8 cellular contexts compared by ENCODE assay signal in the genomic region with DNA sequence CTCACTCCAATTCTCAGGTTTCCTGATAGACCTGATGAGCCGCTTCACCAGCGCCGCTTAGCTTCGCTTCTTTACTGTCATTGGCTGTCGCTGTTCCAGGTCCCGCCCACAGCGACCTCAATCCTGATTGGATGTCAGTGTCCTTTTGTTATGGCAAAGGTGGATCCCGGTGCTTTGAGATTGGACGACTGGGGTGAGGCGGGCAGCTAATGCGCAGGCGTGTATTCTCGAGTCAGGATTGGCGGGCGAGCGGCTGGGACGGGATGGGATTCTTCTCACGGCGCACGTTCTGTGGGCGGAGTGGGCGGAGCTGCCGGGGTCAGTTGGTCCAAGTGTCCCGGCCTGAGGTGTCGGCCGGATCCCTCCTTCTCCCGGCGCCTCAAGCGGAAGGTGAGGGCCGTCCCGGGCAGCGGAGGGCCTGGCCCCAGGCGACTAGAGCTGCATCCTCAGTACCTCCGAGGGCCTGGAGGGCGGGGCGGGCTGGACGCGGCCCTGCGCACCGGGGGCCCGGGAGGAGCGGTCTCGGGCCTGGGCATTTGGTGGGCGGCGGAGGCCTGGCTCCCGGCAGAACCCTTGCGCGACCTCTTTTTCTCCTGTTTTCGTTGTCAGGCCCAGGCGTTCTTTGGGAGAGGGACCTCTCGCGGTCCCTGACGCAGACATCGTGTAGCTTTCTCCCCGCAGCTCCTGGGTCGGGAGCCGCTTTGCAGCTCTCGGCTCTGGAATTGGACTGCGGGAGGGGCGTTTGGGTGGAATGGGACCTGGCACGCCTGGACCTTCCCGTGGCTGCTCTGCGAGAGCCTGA. TPM values are rescaled to one million over a fixed set of nuclear protein-coding genes. Genes with fewer than 3 reads are reported as not detected.
DNase-seq lines count a peak whose midpoint lies in the region; ATAC-seq, FAIRE-seq and TF ChIP-seq lines count a peak whose summit lies in the region.

SCOC (plus strand) TSS at position 319 of the 802 bp plus-strand sequence. CDS start 5,525 bp downstream, outside the sequence.

- CTCF ChIA-PET in A549 (lab: Yijun Ruan, JAX) (interaction anchor here (0.7 to 4.1 kb wide), 5 partner anchors 13 to 478 kb away, joined by 3 to 38 read pairs (median 3); no protein-coding TSS in a partner anchor), mammary epithelial cell (lab: Charles Lee; ENCODE audit: low non-redundant PET) (interaction anchor here (0.6 kb wide), 3 partner anchors 484 to 1076 kb away, joined by 4 to 8 read pairs (median 4); no protein-coding TSS in a partner anchor)

- H3K9me3 ChIP-seq in A549 (no peaks in the 10 kb centered on the region), WERI-Rb-1 (ENCODE audit: severe bottlenecking) (no peaks in the 10 kb centered on the region), mammary epithelial cell (replicated peaks; ENCODE audit: insufficient read depth, low read length) (no peaks in the 10 kb centered on the region), iPS-20b (ENCODE audit: insufficient read depth, low read depth, low read length) (no peaks in the 10 kb centered on the region)

- POLR2A ChIA-PET in A549 (lab: Yijun Ruan, JAX) = interaction anchor here (0.8 to 2.4 kb wide), 6 partner anchors 11 to 383 kb away, joined by 3 to 13 read pairs (median 4); partner anchors contain the start of genes CLGN, ELMOD2 and TBC1D9

- FAIRE-seq in A549 (lab: Jason Lieb, UNC) = peak; percentile 72

- H3K27ac ChIP-seq in A549 = peak within 1 kb of the TSS; percentile 83 to 96
- peak within 1 kb of the TSS; percentile 89 for H3K27ac ChIP-seq in WERI-Rb-1
- H3K27ac ChIP-seq in mammary epithelial cell (ENCODE audit: insufficient read depth, low read depth, low read length) = peak within 1 kb of the TSS; percentile 85
- H3K27ac ChIP-seq in iPS-20b (ENCODE audit: low read length) = peak within 1 kb of the TSS; percentile 18
- H3K27ac ChIP-seq in skin epidermis = peak within 1 kb of the TSS; percentile 31 to 94 (median 86)

- H2AFZ ChIP-seq in mammary epithelial cell (ENCODE audit: low read depth, low read length) = peak within 1 kb of the TSS; percentile 92

- TF ChIP-seq EP300 in A549 (IDR thresholded peaks at IDR 0.05) = no peak

- no peak for TF ChIP-seq CTCF in A549 (IDR thresholded peaks at IDR 0.05)
- TF ChIP-seq CTCF in WERI-Rb-1 (IDR thresholded peaks at IDR 0.05; ENCODE audit: low read depth, low read length) = no peak
- TF ChIP-seq CTCF in mammary epithelial cell (conservative IDR thresholded peaks at IDR 0.05 in 1 of 2, IDR thresholded peaks at IDR 0.05 in 1 of 2; ENCODE audit: extremely low read depth in 1 of 2, insufficient read depth in 1 of 2, low read depth in 1 of 2, low read length in 2 of 2) = no peak

- in situ Hi-C loops in mammary epithelial cell (cut with MboI; ENCODE audit: low sequenced_read_pairs in 2 of 2) = loop anchor here (10.0 to 25.0 kb wide), 3 partner anchors 239 to 489 kb away; no protein-coding TSS in a partner anchor

- H3K9ac ChIP-seq in mammary epithelial cell (ENCODE audit: insufficient read depth, low read length) (peak within 1 kb of the TSS; percentile 87), iPS-20b (ENCODE audit: low read depth, low read length) (peak within 1 kb of the TSS; percentile 84)

- peak; percentile 41 for TF ChIP-seq POLR2A in A549 (IDR thresholded peaks at IDR 0.05; ENCODE audit: low read length)

- peaks cover 6% of the 10 kb centered on the region; the same call in 1 of the 2 replicates for H3K36me3 ChIP-seq in WERI-Rb-1
- H3K36me3 ChIP-seq in mammary epithelial cell (ENCODE audit: insufficient read depth, low read length) = no peaks in the 10 kb centered on the region
- H3K36me3 ChIP-seq in iPS-20b (ENCODE audit: insufficient read depth, low read depth, low read length) = no peaks in the 10 kb centered on the region

- BruUV-seq in mammary epithelial cell (replicated peaks; lab: Mats Ljungman, UMichigan) = no TSS peak

- TF ChIP-seq RAD21 in A549 (conservative IDR thresholded peaks at IDR 0.05 in 1 of 2, IDR thresholded peaks at IDR 0.05 in 1 of 2) = no peak

- H3K79me2 ChIP-seq in mammary epithelial cell (ENCODE audit: insufficient read depth, low read length) = peaks cover 42% of the 10 kb centered on the region

- H3K4me3 ChIP-seq in A549 (peak within 1 kb of the TSS; percentile 93), WERI-Rb-1 (ENCODE audit: low read depth, low read length) (peak within 1 kb of the TSS; percentile 89), mammary epithelial cell (replicated peaks in 1 of 3; ENCODE audit: insufficient read depth in 1 of 3, low read depth in 2 of 3, low read length in 3 of 3) (peak within 1 kb of the TSS; percentile 75 to 86 (median 84)), iPS-20b (ENCODE audit: low read length) (peak within 1 kb of the TSS; percentile 90), skin epidermis (peak within 1 kb of the TSS; percentile 60 to 94 (median 71))

- WGBS in A549 (ENCODE audit: missing lambda C conversion rate) = 2% methylated on average over 13 of the region's 63 CpGs
- 3% methylated on average over 24 of the region's 63 CpGs for WGBS in mammary epithelial cell (ENCODE audit: low coverage, missing lambda C conversion rate)

- no peaks in the 10 kb centered on the region for H4K20me1 ChIP-seq in mammary epithelial cell (ENCODE audit: insufficient read depth, low read length)

- H3K4me1 ChIP-seq in A549 = peaks cover 25% of the 10 kb centered on the region
- H3K4me1 ChIP-seq in mammary epithelial cell (ENCODE audit: insufficient read depth, low read length) = peaks cover 21% of the 10 kb centered on the region
- peaks cover 7% of the 10 kb centered on the region; the same call in 1 of the 2 replicates for H3K4me1 ChIP-seq in iPS-20b (ENCODE audit: insufficient read depth, low read length)

- dilution Hi-C loops in mammary epithelial cell (cut with HindIII; ENCODE audit: low sequenced_read_pairs) = no loop called here

- DNase-seq in A549 (ENCODE audit: low read depth in 1 of 2, low spot score in 1 of 2) (peak; percentile 96 to 98), NCI-H2171 treated with DMSO at 0.1 percent for 48 hours (lab: John Stamatoyannopoulos, UW) (peak; percentile 96), WERI-Rb-1 (peak; percentile 100), mammary epithelial cell (peak; percentile 99)

- intact Hi-C loops in mammary epithelial cell (cut with micrococcal nuclease) = no loop called here

- H3K4me2 ChIP-seq in A549 (peak within 1 kb of the TSS; percentile 98), mammary epithelial cell (ENCODE audit: insufficient read depth, low read depth, low read length) (peak within 1 kb of the TSS; percentile 97)

- H3K27me3 ChIP-seq in WERI-Rb-1 (ENCODE audit: insufficient read depth, low read depth, severe bottlenecking) = no peaks in the 10 kb centered on the region
- H3K27me3 ChIP-seq in mammary epithelial cell (ENCODE audit: insufficient read depth, low read length) = no peaks in the 10 kb centered on the region
- H3K27me3 ChIP-seq in iPS-20b (ENCODE audit: insufficient read depth, low read length) = no peaks in the 10 kb centered on the region

- ATAC-seq in A549 = peak; percentile 96 to 98
- ATAC-seq in GM18867 (IDR thresholded peaks at IDR 0.05; ENCODE audit: unreplicated experiment) = peak; percentile 94
- ATAC-seq in HG03103 (IDR thresholded peaks at IDR 0.05; ENCODE audit: low read depth, unreplicated experiment) = peak; percentile 89

TF ChIP-seq in A549, 52 proteins besides CTCF, POLR2A, EP300 and RAD21 (continues in another document):
- TF ChIP-seq CBX2 (IDR thresholded peaks at IDR 0.05; ENCODE audit: borderline replicate concordance, low read depth) = no peak
- peak; percentile 79 for TF ChIP-seq PHF8 (IDR thresholded peaks at IDR 0.05; ENCODE audit: borderline replicate concordance, low read depth)
- TF ChIP-seq ZNF302 (CRISPR knock-in tag; IDR thresholded peaks at IDR 0.05) = no peak
- TF ChIP-seq JUN (IDR thresholded peaks at IDR 0.05) = peak in 1 of 2 experiments; percentile 67; a peak in 1 of 5 replicates
- TF ChIP-seq NPAS2 (CRISPR knock-in tag; IDR thresholded peaks at IDR 0.05; ENCODE audit: borderline replicate concordance) = no peak
- no peak for TF ChIP-seq RFX5 (IDR thresholded peaks at IDR 0.05)
- no peak for TF ChIP-seq HOXB5 (CRISPR knock-in tag; IDR thresholded peaks at IDR 0.05)
- TF ChIP-seq ZSCAN20 (CRISPR knock-in tag; IDR thresholded peaks at IDR 0.05) = no peak
- no peak for TF ChIP-seq ESRRA (IDR thresholded peaks at IDR 0.05; ENCODE audit: borderline replicate concordance, low read length)
- no peak for TF ChIP-seq CBX8 (IDR thresholded peaks at IDR 0.05)
- peak; percentile 62 for TF ChIP-seq MAX (IDR thresholded peaks at IDR 0.05)
- TF ChIP-seq, protein P1, sequence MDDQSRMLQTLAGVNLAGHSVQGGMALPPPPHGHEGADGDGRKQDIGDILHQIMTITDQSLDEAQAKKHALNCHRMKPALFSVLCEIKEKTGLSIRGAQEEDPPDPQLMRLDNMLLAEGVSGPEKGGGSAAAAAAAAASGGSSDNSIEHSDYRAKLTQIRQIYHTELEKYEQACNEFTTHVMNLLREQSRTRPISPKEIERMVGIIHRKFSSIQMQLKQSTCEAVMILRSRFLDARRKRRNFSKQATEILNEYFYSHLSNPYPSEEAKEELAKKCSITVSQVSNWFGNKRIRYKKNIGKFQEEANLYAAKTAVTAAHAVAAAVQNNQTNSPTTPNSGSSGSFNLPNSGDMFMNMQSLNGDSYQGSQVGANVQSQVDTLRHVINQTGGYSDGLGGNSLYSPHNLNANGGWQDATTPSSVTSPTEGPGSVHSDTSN (IDR thresholded peaks at IDR 0.05) = 0 out of 2 replicates have a peak, but pooled peaks have one; percentile 26
- TF ChIP-seq, protein P2, sequence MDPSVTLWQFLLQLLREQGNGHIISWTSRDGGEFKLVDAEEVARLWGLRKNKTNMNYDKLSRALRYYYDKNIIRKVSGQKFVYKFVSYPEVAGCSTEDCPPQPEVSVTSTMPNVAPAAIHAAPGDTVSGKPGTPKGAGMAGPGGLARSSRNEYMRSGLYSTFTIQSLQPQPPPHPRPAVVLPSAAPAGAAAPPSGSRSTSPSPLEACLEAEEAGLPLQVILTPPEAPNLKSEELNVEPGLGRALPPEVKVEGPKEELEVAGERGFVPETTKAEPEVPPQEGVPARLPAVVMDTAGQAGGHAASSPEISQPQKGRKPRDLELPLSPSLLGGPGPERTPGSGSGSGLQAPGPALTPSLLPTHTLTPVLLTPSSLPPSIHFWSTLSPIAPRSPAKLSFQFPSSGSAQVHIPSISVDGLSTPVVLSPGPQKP (IDR thresholded peaks at IDR 0.05; ENCODE audit: low read depth, low read length) = no peak

RNA-seq across cellular contexts. Expression of gene SCOC, which starts in this region (rescaled TPM):
- polyA plus RNA-seq in A549 (2011; rRNA removed) (49.7 and 71.9 TPM in 2 replicates), A549 (2017; fragmentation: RNase III; extraction: RNeasy Plus Mini Kit Qiagen cat#74134 plus additional on column Dnase treatment) (46.0 to 50.0 TPM (median 49.3 TPM) in 3 replicates), mammary epithelial cell (35.1 TPM)
- 9.1 and 9.4 TPM in 2 replicates for polyA plus RNA-seq in A549 (2012; cell fraction: cytosol; rRNA removed)
- 1.5 and 3.8 TPM in 2 replicates for polyA plus RNA-seq in A549 (2012; cell fraction: nucleus; rRNA removed)
- polyA minus RNA-seq in A549 (2011; rRNA and poly(A)+ RNA removed) = 5.5 and 6.1 TPM in 2 replicates
- 100 to 1,000 TPM in 1 of 2 donors, 10 to 100 TPM in 1; 57.2 to 110 TPM for total RNA-seq in mammary epithelial cell
- polyA minus RNA-seq in mammary epithelial cell = 10.1 TPM

Comparison
In these comparisons a context has a peak if more than half of its experiments do, and no peak if none do; other contexts are left out.
1. Peak in every context shown above with its lines: DNase-seq, ATAC-seq, H3K4me3 ChIP-seq and H3K27ac ChIP-seq.
2. H3K27ac ChIP-seq: peak in every context shown above with its lines; median percentile 90 in A549; 89 in WERI-Rb-1; 86 in skin epidermis; 85 in mammary epithelial cell; 18 in iPS-20b.